Comparison of ENCODE assay signal across 1 cellular context in genomic region chr17:34913001-34913400, GRCh38.
TF ChIP-seq lines count a peak whose summit lies in the region.

No MANE protein-coding gene starts in this region.

TF ChIP-seq in H1, 55 proteins besides CTCF, POLR2A, EP300 and RAD21:
- TF ChIP-seq TAF7 (optimal IDR thresholded peaks at IDR 0.05; ENCODE audit: borderline replicate concordance, low read depth, low read length) (no peak), CHD1 (IDR thresholded peaks at IDR 0.05; ENCODE audit: low read depth, low read length) (no peak), PHF8 (conservative IDR thresholded peaks at IDR 0.05; ENCODE audit: low read depth, low read length) (no peak), NRF1 (IDR thresholded peaks at IDR 0.05; ENCODE audit: low read depth, low read length) (no peak), TEAD4 (IDR thresholded peaks at IDR 0.05; ENCODE audit: low read depth, low read length) (peak; percentile 91)
TF ChIP-seq in H1: peak in this region for 1.
